Comparison of ENCODE assay signal across 2 cellular contexts in the genomic region with DNA sequence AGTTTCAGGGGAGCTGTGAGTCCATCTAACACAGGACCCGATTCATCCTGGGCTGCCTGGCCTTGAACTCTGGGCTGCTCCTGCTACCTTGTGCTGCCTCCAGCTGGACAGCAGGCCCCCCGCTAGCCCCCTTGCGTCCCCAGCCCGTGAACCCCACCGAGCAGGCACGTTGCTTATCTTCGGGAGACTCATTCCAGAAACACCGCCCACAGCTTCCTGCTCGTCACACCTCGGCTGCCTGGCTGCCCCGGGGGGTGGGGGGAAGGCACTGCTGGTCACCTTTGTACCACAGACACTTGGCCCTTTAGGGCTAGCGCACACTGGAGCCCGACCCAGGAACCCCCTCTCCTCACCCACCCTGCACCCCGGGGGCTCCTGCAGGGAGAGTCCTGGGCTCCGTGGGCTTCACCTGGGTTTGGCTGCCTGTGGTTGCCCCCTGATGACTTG.
A peak's percentile ranks its signal among the peaks of the same experiment; 100 is the strongest.
TF ChIP-seq lines count a peak whose summit lies in the region.

No MANE protein-coding gene starts in this region.

TF ChIP-seq in IMR-90, 13 proteins besides CTCF, POLR2A, EP300 and RAD21:
- TF ChIP-seq BHLHE40 (IDR thresholded peaks at IDR 0.05; ENCODE audit: low read depth, low read length) = peak; percentile 32; the same call in 1 of the 2 replicates
- TF ChIP-seq RFX5 (IDR thresholded peaks at IDR 0.05; ENCODE audit: low read depth, low read length) = no peak
TF ChIP-seq in IMR-90: peak in this region for 1.

TF ChIP-seq in H1, 55 proteins besides CTCF, POLR2A, EP300 and RAD21:
- TF ChIP-seq RBBP5 (IDR thresholded peaks at IDR 0.05; ENCODE audit: borderline replicate concordance, low read depth, low read length) (no peak), SP4 (IDR thresholded peaks at IDR 0.05; ENCODE audit: low read length) (no peak), TBP (IDR thresholded peaks at IDR 0.05; ENCODE audit: low read depth, low read length) (no peak), CBX5 (IDR thresholded peaks at IDR 0.05; ENCODE audit: low read depth, low read length) (no peak)
